In the genomic region with DNA sequence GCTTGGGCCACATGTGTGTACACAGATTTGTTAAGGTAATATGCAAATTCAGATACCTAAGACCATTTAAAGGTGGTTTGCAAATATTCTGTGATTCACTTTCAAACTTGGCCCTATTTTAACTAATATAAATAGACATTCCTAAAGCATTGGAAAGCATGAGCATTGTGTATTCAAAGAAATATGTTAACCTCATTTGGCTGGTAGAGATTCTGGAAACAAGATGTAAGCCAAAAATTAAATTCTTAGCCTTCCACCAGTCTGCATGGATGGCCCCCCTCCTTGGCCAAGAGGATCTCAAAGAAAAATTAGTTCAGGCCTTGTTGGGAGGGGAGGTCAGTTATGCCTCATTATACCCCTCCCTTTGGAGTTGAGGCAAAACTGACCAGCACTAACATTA, we compare ENCODE assay signal across 27 cellular contexts. TPM values are rescaled to one million over a fixed set of nuclear protein-coding genes. Genes with fewer than 3 reads are reported as not detected.
DNase-seq lines count a peak whose midpoint lies in the region; ATAC-seq, FAIRE-seq and TF ChIP-seq lines count a peak whose summit lies in the region.
"Had no signal": no experiment of that assay in that cellular context is flagged by ENCODE, and none has a peak within 500 bp of the region (broad histone marks: within the 10 kb centered on the region; RNA-seq: fewer than 3 reads in every experiment).

No MANE protein-coding gene starts in this region.

- no TSS peak for BruUV-seq in IMR-90 (replicated peaks; lab: Mats Ljungman, UMichigan)

- H3K9me3 ChIP-seq in AG04450 (ENCODE audit: control insufficient read depth, insufficient read depth, low read length) (no peaks in the 10 kb centered on the region), IMR-90 (ENCODE audit: control insufficient read depth, insufficient read depth, low read length) (no peaks in the 10 kb centered on the region), fibroblast of lung (ENCODE audit: control insufficient read depth, insufficient read depth, low read depth, low read length) (no peaks in the 10 kb centered on the region), heart right ventricle (peaks cover 0 to 10% (median 0%) of the 10 kb centered on the region in 11 donors)
- H3K9me3 ChIP-seq: Peyer's patch had no signal

- peak overlapping the region; percentile 91 for H2BK120ac ChIP-seq in IMR-90 (ENCODE audit: low read depth, low read length)

- CTCF ChIA-PET in AG04450 (lab: Charles Lee) (interaction anchor here (1.9 kb wide), 1 partner anchor 347 kb away, joined by 11 read pairs; no protein-coding TSS in a partner anchor), IMR-90 (lab: Yijun Ruan, JAX) (interaction anchor here (1.3 kb wide), 1 partner anchor 348 kb away, joined by 3 read pairs; no protein-coding TSS in a partner anchor)

- no peak for TF ChIP-seq RAD21 in IMR-90 (IDR thresholded peaks at IDR 0.05; ENCODE audit: low read length)

- no peaks in the 10 kb centered on the region for H3K79me2 ChIP-seq in fibroblast of lung (ENCODE audit: control insufficient read depth, insufficient read depth, low read length)

- H3K79me1 ChIP-seq in IMR-90 (ENCODE audit: low read depth in 1 of 2, low read length in 2 of 2), result no peaks in the 10 kb centered on the region

- H2BK20ac ChIP-seq in IMR-90 (ENCODE audit: low read depth, low read length), result peak overlapping the region; percentile 90

- intact Hi-C loops in IMR-90 (cut with micrococcal nuclease), result loop anchor here (10.0 kb wide), 2 partner anchors 87 to 267 kb away; no protein-coding TSS in a partner anchor
- intact Hi-C loops in heart right ventricle (cut with DNase I), result no loop called here

- 0 out of 2 replicates have a peak overlapping the region, but pooled peaks have one; percentile 68 for H3K14ac ChIP-seq in IMR-90 (replicated peaks; ENCODE audit: low read depth, low read length)

- TF ChIP-seq POLR2A in IMR-90 (IDR thresholded peaks at IDR 0.05; ENCODE audit: low read depth, low read length), result no peak

- H3K27me3 ChIP-seq in AG04450 (ENCODE audit: control insufficient read depth, insufficient read depth, low read length), result no peaks in the 10 kb centered on the region
- H3K27me3 ChIP-seq in IMR-90 (ENCODE audit: control insufficient read depth, insufficient read depth, low read length), result no peaks in the 10 kb centered on the region
- H3K27me3 ChIP-seq in fibroblast of lung (ENCODE audit: control insufficient read depth, insufficient read depth, low read length), result no peaks in the 10 kb centered on the region
- no peaks in the 10 kb centered on the region for H3K27me3 ChIP-seq in heart right ventricle
- H3K27me3 ChIP-seq: Peyer's patch had no signal

- peak overlapping the region; percentile 70; the same call in 1 of the 2 replicates for H4K91ac ChIP-seq in IMR-90 (ENCODE audit: insufficient read depth, low read depth, low read length)

- H2AFZ ChIP-seq in IMR-90 (replicated peaks; ENCODE audit: low read length, poor library complexity), result no peak overlapping the region
- H2AFZ ChIP-seq in fibroblast of lung (ENCODE audit: low read length), result no peak overlapping the region

- peak overlapping the region; percentile 86; the same call in 1 of the 2 replicates for H3K18ac ChIP-seq in IMR-90 (ENCODE audit: low read depth, low read length)

- in situ Hi-C loops in IMR-90 (cut with MboI; ENCODE audit: low sequenced_read_pairs), result loop anchor here (25.0 kb wide), 1 partner anchor 585 kb away; no protein-coding TSS in a partner anchor

- H3K4me3 ChIP-seq in AG04450 (ENCODE audit: low read depth, low read length), result no peak overlapping the region
- no peak overlapping the region for H3K4me3 ChIP-seq in IMR-90 (ENCODE audit: insufficient read depth, low read depth, low read length)
- no peak overlapping the region for H3K4me3 ChIP-seq in fibroblast of lung (replicated peaks in 1 of 4; ENCODE audit: control extremely low read depth in 1 of 4, insufficient read depth in 1 of 4, low read depth in 3 of 4, low read length in 4 of 4)
- H3K4me3 ChIP-seq in heart right ventricle, result no peak overlapping the region
- H3K4me3 ChIP-seq: K562, Peyer's patch had no signal

- H2AK9ac ChIP-seq in IMR-90 (replicated peaks; ENCODE audit: low read depth, low read length, poor library complexity), result no peak overlapping the region

- DNase-seq in AG04450 (ENCODE audit: low read depth, low spot score) (peak; percentile 20), IMR-90 (peak; percentile 66), astrocyte of the hippocampus (ENCODE audit: low read depth, low spot score) (peak; percentile 22), fibroblast of lung (ENCODE audit: low read depth in 2 of 2) (peak; percentile 28 to 83), NCI-H2081 treated with DMSO at 0.1 percent for 48 hours (lab: John Stamatoyannopoulos, UW) (no peak), heart right ventricle (no peak), frontal cortex (ENCODE audit: low spot score in 2 of 2) (no peak)
- DNase-seq: ACHN; CD8-positive, alpha-beta memory T cell; DMS53; EL; GF-D8; H7; HFFc6; NCI-H1092; NCI-H1436; NCI-H187 treated with DMSO at 0.1 percent for 48 hours; NCI-H2227 treated with DMSO at 0.1 percent for 48 hours; NCI-H510A treated with DMSO at 0.1 percent for 48 hours; NCI-H748 treated with DMSO at 0.1 percent for 48 hours; Peyer's patch had no signal

- H3K4me2 ChIP-seq in IMR-90 (ENCODE audit: low read depth, low read length) (peak overlapping the region; percentile 16; the same call in 1 of the 2 replicates), fibroblast of lung (ENCODE audit: extremely low read depth, insufficient read depth, low read length) (no peak overlapping the region)

- H3K4me1 ChIP-seq in IMR-90 (ENCODE audit: control insufficient read depth, insufficient read depth, low read length), result peaks cover 10% of the 10 kb centered on the region; the same call in 1 of the 2 replicates
- no peaks in the 10 kb centered on the region for H3K4me1 ChIP-seq in fibroblast of lung (ENCODE audit: control insufficient read depth, extremely low read depth, insufficient read depth, low read length)
- H3K4me1 ChIP-seq in heart right ventricle, result no peaks in the 10 kb centered on the region
- H3K4me1 ChIP-seq: Peyer's patch had no signal

- POLR2A ChIA-PET in AG04450 (lab: Yijun Ruan, JAX) (no interaction called here), IMR-90 (lab: Charles Lee; ENCODE audit: unreplicated experiment) (no interaction called here)

- 0 out of 2 replicates have a peak overlapping the region, but pooled peaks have one; percentile 3 for H3K56ac ChIP-seq in IMR-90 (ENCODE audit: extremely low read depth, insufficient read depth, low read length)

- TF ChIP-seq CTCF in AG04450 (IDR thresholded peaks at IDR 0.05; ENCODE audit: low read depth, low read length) (no peak), IMR-90 (conservative IDR thresholded peaks at IDR 0.05; ENCODE audit: low read depth, low read length) (no peak), fibroblast of lung (conservative IDR thresholded peaks at IDR 0.05 in 1 of 2, IDR thresholded peaks at IDR 0.05 in 1 of 2; ENCODE audit: low read depth in 1 of 2, low read length in 2 of 2) (no peak), heart right ventricle (IDR thresholded peaks at IDR 0.05) (no peak)

- H4K20me1 ChIP-seq in IMR-90 (ENCODE audit: insufficient read depth, low read length), result no peaks in the 10 kb centered on the region
- no peaks in the 10 kb centered on the region for H4K20me1 ChIP-seq in fibroblast of lung (ENCODE audit: control insufficient read depth, extremely low read depth, insufficient read depth, low read length)

- no peak overlapping the region for H3K9ac ChIP-seq in IMR-90 (ENCODE audit: low read depth, low read length)
- H3K9ac ChIP-seq in fibroblast of lung (ENCODE audit: insufficient read depth, low read length), result no peak overlapping the region

- 0 out of 2 replicates have a peak overlapping the region, but pooled peaks have one; percentile 69 for H2AK5ac ChIP-seq in IMR-90 (ENCODE audit: low read depth, low read length)

- H3K36me3 ChIP-seq in IMR-90 (ENCODE audit: control insufficient read depth, insufficient read depth, low read length) (no peaks in the 10 kb centered on the region), fibroblast of lung (ENCODE audit: control insufficient read depth, insufficient read depth, low read length) (no peaks in the 10 kb centered on the region), heart right ventricle (no peaks in the 10 kb centered on the region)
- H3K36me3 ChIP-seq: Peyer's patch had no signal

- peak overlapping the region; percentile 97 for H2BK5ac ChIP-seq in IMR-90 (ENCODE audit: low read depth, low read length, poor library complexity, severe bottlenecking)

- H3K4ac ChIP-seq in IMR-90 (ENCODE audit: low read depth, low read length), result peak overlapping the region; percentile 31; the same call in 1 of the 2 replicates

- no peaks in the 10 kb centered on the region for H3K9me1 ChIP-seq in IMR-90 (ENCODE audit: insufficient read depth, low read length)

- ATAC-seq in IMR-90 (ENCODE audit: low read depth) (peak; percentile 90), GM19463 (IDR thresholded peaks at IDR 0.05; ENCODE audit: unreplicated experiment) (no peak), heart right ventricle (no peak)
- ATAC-seq: K562, SK-N-SH treated with all-trans-retinoic acid at 6 μM for 48 hours had no signal

- peak overlapping the region in 1 of 2 experiments; percentile 47; a peak in 2 of 4 replicates for H4K8ac ChIP-seq in IMR-90 (ENCODE audit: low read depth in 2 of 2, low read length in 2 of 2)

- H3K23ac ChIP-seq in IMR-90 (ENCODE audit: low read depth, low read length), result peak overlapping the region; percentile 49; the same call in 1 of the 2 replicates

- H3K27ac ChIP-seq in AG04450 (ENCODE audit: low read depth, low read length) (peak overlapping the region; percentile 55), IMR-90 (ENCODE audit: insufficient read depth, low read length) (peak overlapping the region; percentile 87; the same call in 1 of the 2 replicates), fibroblast of lung (ENCODE audit: insufficient read depth, low read length) (no peak overlapping the region), heart right ventricle (no peak overlapping the region)
- H3K27ac ChIP-seq: 22Rv1, C4-2B, Peyer's patch had no signal

- H2BK15ac ChIP-seq in IMR-90 (ENCODE audit: low read depth, low read length), result 0 out of 3 replicates have a peak overlapping the region, but pooled peaks have one; percentile 53

- H4K5ac ChIP-seq in IMR-90 (ENCODE audit: low read depth, low read length), result peak overlapping the region; percentile 80; the same call in 1 of the 2 replicates

- no peak for FAIRE-seq in frontal cortex (lab: Jason Lieb, UNC)
- FAIRE-seq: K562 had no signal

- dilution Hi-C loops in IMR-90 (cut with HindIII; ENCODE audit: low sequenced_read_pairs, unreplicated experiment), result no loop called here

RNA-seq across cellular contexts. Expression of gene C6, which starts 38.7 kb away (rescaled TPM):
- polyA plus RNA-seq in AG04450 (2011; rRNA removed) (0.17 and 0.22 TPM in 2 replicates), IMR-90 (2012; rRNA removed) (0.05 and 0.09 TPM in 2 replicates), fibroblast of lung (0.07 TPM in 1 of 2 replicates, not detected in the other), heart right ventricle (10 to 100 TPM in 1 of 2 donors, 1 to 10 TPM in 1; 6.1 to 10.4 TPM)
- polyA minus RNA-seq in AG04450 (2011; rRNA and poly(A)+ RNA removed), result 0.70 TPM in 1 of 2 replicates, not detected in the other
- total RNA-seq in IMR-90 (2012; rRNA removed) (under 0.01 and 0.18 TPM in 2 replicates), fibroblast of lung (0.26 TPM in 1 of 2 replicates, not detected in the other), heart right ventricle (100 to 1,000 TPM in 3 of 10 donors, 10 to 100 TPM in 7; 13.6 to 184 (median 55.6) TPM), frontal cortex (0.41 TPM)
- polyA plus RNA-seq in IMR-90 (2012; cell fraction: cytosol; rRNA removed), result 0.05 and 0.08 TPM in 2 replicates
- polyA plus RNA-seq in IMR-90 (2012; cell fraction: nucleus; rRNA removed; ENCODE audit: low replicate concordance), result 0.12 and 0.32 TPM in 2 replicates
- polyA plus RNA-seq in fibroblast of lung (2012), result not detected in 2 replicates
- polyA minus RNA-seq in fibroblast of lung (ENCODE audit: low replicate concordance), result not detected in 2 replicates
- total RNA-seq: CD8-positive, alpha-beta memory T cell; H7; LHCN-M2 had no signal
- polyA plus RNA-seq: CD8-positive, alpha-beta memory T cell; K562 had no signal

Comparison
In these comparisons a context has a peak if more than half of its experiments do, and no peak if none do; other contexts are left out.
1. DNase-seq: peak in AG04450 (single experiment), IMR-90 (single experiment), astrocyte of the hippocampus (single experiment) and fibroblast of lung (2 of 2); none in NCI-H2081 treated with DMSO at 0.1 percent for 48 hours (single experiment), heart right ventricle (0 of 2) and frontal cortex (0 of 2).
2. H3K27ac ChIP-seq: peak in AG04450 (single experiment) and IMR-90 (single experiment); none in fibroblast of lung (single experiment) and heart right ventricle (0 of 10).
3. RNA of gene C6, which starts 38.7 kb away (total RNA-seq): 13.6 to 184 TPM in heart right ventricle; 0.41 TPM in frontal cortex (single experiment), under 0.01 to 0.18 TPM in IMR-90 and 0.26 TPM in fibroblast of lung; every median in the first group is over 10 times any median in the second.